ENCODE assay signal across 14 cellular contexts in genomic region chr11:88281317-88281712, GRCh38. TPM values are rescaled to one million over a fixed set of nuclear protein-coding genes. Genes with fewer than 3 reads are reported as not detected.
DNase-seq lines count a peak whose midpoint lies in the region; ATAC-seq and TF ChIP-seq lines count a peak whose summit lies in the region.
"Had no signal": no experiment of that assay in that cellular context is flagged by ENCODE, and none has a peak within 500 bp of the region (broad histone marks: within the 10 kb centered on the region; RNA-seq: fewer than 3 reads in every experiment).

No MANE protein-coding gene starts in this region.

- DNase-seq in BE2C (no peak), Karpas-422 (peak; percentile 60), adrenal gland (peak in 3 of 7 donors; percentile 25 to 31 (median 29)), foreskin keratinocyte (peak in 1 of 2 donors; percentile 19), EL (no peak), NCI-H1048 (lab: John Stamatoyannopoulos, UW) (no peak), type B pancreatic cell (ENCODE audit: extremely low spot score, unreplicated experiment) (no peak)
- DNase-seq: activated naive CD4-positive, alpha-beta T cell treated with anti-CD3 and anti-CD28 coated beads, Interleukin-2, amount 50 U/mL, for 16 hours; effector CD8-positive, alpha-beta T cell; MM.1S had no signal

- no peak overlapping the region for H3K27ac ChIP-seq in Karpas-422 (ENCODE audit: low read length)
- peak overlapping the region in 1 of 5 donors; percentile 10 for H3K27ac ChIP-seq in adrenal gland
- no peak overlapping the region for H3K27ac ChIP-seq in foreskin keratinocyte
- H3K27ac ChIP-seq: BLaER1 had no signal

- peaks cover 9% of the 10 kb centered on the region for H3K4me1 Mint-ChIP-seq in type B pancreatic cell (ENCODE audit: unreplicated experiment)

- H3K4me1 ChIP-seq in BE2C (no peaks in the 10 kb centered on the region), Karpas-422 (ENCODE audit: low read length) (no peaks in the 10 kb centered on the region), adrenal gland (replicated peaks in 1 of 2) (peaks cover 0 to 21% of the 10 kb centered on the region in 2 donors), foreskin keratinocyte (no peaks in the 10 kb centered on the region)
- H3K4me1 ChIP-seq: BLaER1 had no signal

- ATAC-seq in foreskin keratinocyte = peak; percentile 19
- ATAC-seq in HG03439 (IDR thresholded peaks at IDR 0.05; ENCODE audit: unreplicated experiment) = no peak

- no peak overlapping the region for H3K9ac ChIP-seq in Karpas-422 (ENCODE audit: low read length)
- H3K9ac ChIP-seq: BLaER1 had no signal

- H3K4me3 ChIP-seq in BE2C (ENCODE audit: low read depth, low read length) (no peak overlapping the region), Karpas-422 (ENCODE audit: low read length) (no peak overlapping the region), adrenal gland (no peak overlapping the region)
- H3K4me3 ChIP-seq: BLaER1, tibial nerve had no signal

- 40 to 75% (median 57%) methylated on average over 3 of the region's 3 CpGs for WGBS in adrenal gland, 4 donors

- no peak for TF ChIP-seq POLR2A in adrenal gland (IDR thresholded peaks at IDR 0.05)

- H3K27ac Mint-ChIP-seq in type B pancreatic cell = no peak overlapping the region
- H3K27ac Mint-ChIP-seq: T-helper 1 cell treated with Interleukin-12 subunit alpha and Interleukin-12 subunit beta and Interleukin-4 antibody, amounts not matched to agents 30 μg/mL and 1 μg/mL, for 36 hours had no signal

- no peaks in the 10 kb centered on the region for H3K9me3 Mint-ChIP-seq in type B pancreatic cell
- H3K9me3 Mint-ChIP-seq: T-helper 1 cell treated with Interleukin-12 subunit alpha and Interleukin-12 subunit beta and Interleukin-4 antibody, amounts not matched to agents 30 μg/mL and 1 μg/mL, for 36 hours had no signal

- H3K27me3 Mint-ChIP-seq in type B pancreatic cell = no peaks in the 10 kb centered on the region

- no peak overlapping the region for H3K4me3 Mint-ChIP-seq in type B pancreatic cell
- H3K4me3 Mint-ChIP-seq: T-helper 1 cell treated with Interleukin-12 subunit alpha and Interleukin-12 subunit beta and Interleukin-4 antibody, amounts not matched to agents 30 μg/mL and 1 μg/mL, for 36 hours had no signal

- no peaks in the 10 kb centered on the region for H3K9me3 ChIP-seq in BE2C
- H3K9me3 ChIP-seq in Karpas-422 (ENCODE audit: low read length) = no peaks in the 10 kb centered on the region
- H3K9me3 ChIP-seq in adrenal gland (replicated peaks in 1 of 3) = no peaks in the 10 kb centered on the region
- H3K9me3 ChIP-seq: BLaER1, tibial nerve had no signal

- TF ChIP-seq CTCF in BE2C (IDR thresholded peaks at IDR 0.05; ENCODE audit: low read depth, low read length) = 0 out of 2 replicates have a peak, but pooled peaks have one; percentile 4
- TF ChIP-seq CTCF in adrenal gland (IDR thresholded peaks at IDR 0.05) = peak in 5 of 6 experiments; percentile 38 to 54 (median 47)
- TF ChIP-seq CTCF in foreskin keratinocyte (conservative IDR thresholded peaks at IDR 0.05) = peak; percentile 60
- no peak for TF ChIP-seq CTCF in type B pancreatic cell (conservative IDR thresholded peaks at IDR 0.05)

- no peaks in the 10 kb centered on the region for H3K36me3 Mint-ChIP-seq in type B pancreatic cell

- H2AFZ ChIP-seq in Karpas-422 (ENCODE audit: low read length) = no peak overlapping the region

- H4K20me1 ChIP-seq in Karpas-422 (ENCODE audit: insufficient read depth, low read depth, low read length) = no peaks in the 10 kb centered on the region
- H4K20me1 ChIP-seq: BLaER1 had no signal

- H3K27me3 ChIP-seq in BE2C (no peaks in the 10 kb centered on the region), Karpas-422 (ENCODE audit: low read length) (no peaks in the 10 kb centered on the region), adrenal gland (no peaks in the 10 kb centered on the region), foreskin keratinocyte (no peaks in the 10 kb centered on the region)
- H3K27me3 ChIP-seq: BLaER1, tibial nerve had no signal

- H3K9me2 ChIP-seq in Karpas-422 (replicated peaks; ENCODE audit: insufficient read depth, low read length) = no peaks in the 10 kb centered on the region

- 0 out of 2 replicates have a peak, but pooled peaks cover 5% of the 10 kb centered on the region for H3K79me2 ChIP-seq in Karpas-422 (ENCODE audit: low read length)

- H3K36me3 ChIP-seq in BE2C (no peaks in the 10 kb centered on the region), Karpas-422 (ENCODE audit: insufficient read depth, low read length) (peaks cover 60% of the 10 kb centered on the region), adrenal gland (replicated peaks in 1 of 2) (no peaks in the 10 kb centered on the region)
- H3K36me3 ChIP-seq: tibial nerve had no signal

- intact Hi-C loops in adrenal gland (cut with DNase I) = no loop called here

- H3K4me2 ChIP-seq in Karpas-422 (ENCODE audit: low read depth, low read length, poor library complexity, severe bottlenecking) = no peak overlapping the region
- H3K4me2 ChIP-seq: BLaER1 had no signal

RNA-seq across cellular contexts. Expression of gene CTSC, which starts 56.2 kb away (rescaled TPM):
- 43.9 TPM for polyA plus RNA-seq in BE2C (2012; ENCODE audit: insufficient read depth, insufficient read length, low read depth)
- 259 and 453 TPM in 2 replicates for total RNA-seq in Karpas-422 (2014; rRNA removed; shearing (Covaris generic); ENCODE audit: low replicate concordance)
- total RNA-seq in adrenal gland (100 to 1,000 TPM in 6 of 8 donors, 10 to 100 TPM in 2; 73.6 to 230 (median 147) TPM), foreskin keratinocyte (372 and 455 TPM in 2 replicates), type B pancreatic cell (ENCODE audit: low replicate concordance) (155 and 215 TPM in 2 replicates)
- polyA plus RNA-seq in adrenal gland (100 to 1,000 TPM in 1 of 3 donors, 10 to 100 TPM in 2; 44.6 to 102 (median 83.1) TPM), foreskin keratinocyte (355 and 470 TPM in 2 replicates)
